In the genomic region with DNA sequence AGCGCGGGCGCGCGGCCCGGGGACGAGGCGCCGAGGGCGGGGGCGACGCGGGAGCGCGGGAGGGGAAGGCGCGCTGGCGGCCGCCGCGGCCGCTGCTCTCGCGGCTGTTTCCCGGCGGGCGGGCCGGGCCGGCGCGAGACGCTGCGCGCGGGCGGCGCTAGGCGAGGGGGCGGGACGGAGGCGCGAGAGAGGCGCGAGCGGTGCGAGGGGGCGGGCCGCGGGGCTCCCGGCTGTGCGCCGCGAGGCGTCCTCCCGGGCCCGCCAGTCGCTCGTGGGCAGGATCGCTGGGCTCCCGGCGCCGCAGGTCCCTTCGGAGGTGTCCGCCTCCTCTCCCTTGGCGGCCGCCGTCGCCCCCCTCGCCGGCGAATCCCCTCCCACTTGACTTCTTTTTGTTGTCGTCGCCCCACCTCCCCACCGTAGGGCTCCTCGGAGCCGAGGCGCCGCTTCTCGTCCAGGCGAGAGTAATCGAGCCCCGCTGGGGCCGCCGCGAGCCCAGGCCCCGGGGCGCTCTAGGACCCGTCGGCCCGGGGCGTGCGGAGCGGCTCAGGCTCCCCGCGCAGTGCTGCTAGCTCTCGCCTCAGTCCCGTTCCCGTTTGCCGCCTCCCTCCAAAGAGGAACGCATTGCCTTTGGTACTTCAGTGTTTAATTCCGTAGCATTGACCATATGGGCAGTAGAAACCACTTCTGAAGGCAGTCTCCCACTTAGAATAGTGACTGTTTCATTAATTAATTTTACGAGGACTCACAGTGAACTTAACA, we compare ENCODE assay signal across 8 cellular contexts. TPM values are rescaled to one million over a fixed set of nuclear protein-coding genes. Genes with fewer than 3 reads are reported as not detected.
A peak's percentile ranks its signal among the peaks of the same experiment; 100 is the strongest.
DNase-seq lines count a peak whose midpoint lies in the region; ATAC-seq, FAIRE-seq and TF ChIP-seq lines count a peak whose summit lies in the region.

Gene RANBP9 (minus strand): TSS at position 110 of the 759 bp plus-strand sequence. CDS start 330 bp downstream, outside the sequence.

- H3K9me3 ChIP-seq in T-helper 17 cell (ENCODE audit: control insufficient read depth, low read length, poor library complexity, severe bottlenecking) = no peaks in the 10 kb centered on the region

- intact Hi-C loops in left ventricle myocardium superior (cut with micrococcal nuclease) = no loop called here

- peak; percentile 70 for ATAC-seq in HG02852 (IDR thresholded peaks at IDR 0.05; ENCODE audit: unreplicated experiment)
- ATAC-seq in T-helper 17 cell = peak; percentile 85
- ATAC-seq in left ventricle myocardium superior = peak; percentile 93

- H3K4me3 Mint-ChIP-seq in T-helper 17 cell = peak within 1 kb of the TSS; percentile 98

- H3K36me3 Mint-ChIP-seq in T-helper 17 cell (ENCODE audit: low read depth) = peaks cover 5% of the 10 kb centered on the region

- DNase-seq in NCI-H146 (lab: John Stamatoyannopoulos, UW) = peak; percentile 95
- peak; percentile 81 to 85 (median 84) for DNase-seq in T-helper 17 cell
- peak; percentile 17 to 92 (median 75) for DNase-seq in amygdala (lab: John Stamatoyannopoulos, UW)
- DNase-seq in left ventricle myocardium superior = peak; percentile 94
- DNase-seq in pulmonary artery endothelial cell (ENCODE audit: low read depth, low spot score) = peak; percentile 49
- DNase-seq in urothelium cell line (ENCODE audit: low spot score) = peak; percentile 92

- FAIRE-seq in urothelium cell line (lab: Jason Lieb, UNC) = no peak

- H3K4me1 Mint-ChIP-seq in T-helper 17 cell = peaks cover 37% of the 10 kb centered on the region

- no peaks in the 10 kb centered on the region for H3K27me3 Mint-ChIP-seq in T-helper 17 cell

- peak; percentile 66 for TF ChIP-seq POLR2A in GM15510 (IDR thresholded peaks at IDR 0.05; ENCODE audit: borderline replicate concordance, extremely low read depth, insufficient read length)

- H3K27ac Mint-ChIP-seq in T-helper 17 cell = peak within 1 kb of the TSS; percentile 96

RNA-seq across cellular contexts. Expression of gene RANBP9, which starts in this region (rescaled TPM):
- 10 to 100 TPM; 74.4 to 99.9 TPM for total RNA-seq in T-helper 17 cell
- 31.9 TPM for total RNA-seq in left ventricle myocardium superior
- 23.1 and 24.6 TPM in 2 replicates for total RNA-seq in pulmonary artery endothelial cell

Comparison
In these comparisons a context has a peak if more than half of its experiments do, and no peak if none do; other contexts are left out.
1. Peak in every context shown above with its lines: DNase-seq and ATAC-seq.